Comparison of ENCODE assay signal across 10 cellular contexts in the genomic region with DNA sequence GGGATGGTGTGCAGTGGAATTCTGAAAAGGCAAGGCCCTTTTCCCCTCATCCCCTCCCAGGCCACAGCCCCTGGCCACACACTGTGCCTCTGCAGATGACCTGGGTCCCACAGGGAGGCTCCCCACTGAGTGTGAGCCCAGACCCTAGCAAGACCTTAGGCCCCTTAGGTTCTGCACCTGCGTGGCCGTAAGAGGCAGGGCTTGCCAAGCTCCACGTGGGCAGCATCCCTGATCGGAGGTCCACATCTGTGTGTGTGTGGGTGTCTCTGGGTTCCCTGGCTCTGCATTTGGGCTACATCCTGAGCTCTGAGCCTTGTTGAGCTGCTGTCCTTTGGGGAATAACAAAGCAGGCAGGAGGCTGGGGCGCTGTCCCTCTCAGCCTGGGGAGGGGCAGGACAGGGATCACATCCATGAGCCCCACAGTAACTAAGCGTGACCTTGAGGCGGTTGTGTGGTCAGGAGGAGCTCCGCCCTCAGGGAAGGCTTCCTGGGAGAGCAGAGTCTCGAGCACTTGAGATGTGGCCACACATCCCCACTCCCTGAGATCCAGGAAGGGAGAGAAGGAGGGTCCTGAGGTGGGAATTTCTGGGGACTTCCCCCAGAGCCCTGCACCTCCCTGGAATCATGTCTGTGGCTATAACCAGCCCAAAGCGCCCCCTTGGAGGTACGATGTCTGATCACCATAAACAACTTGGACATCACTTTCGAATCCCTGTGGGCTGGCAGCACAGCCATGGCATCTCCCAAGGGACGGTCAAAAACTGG.
DNase-seq lines count a peak whose midpoint lies in the region; ATAC-seq lines count a peak whose summit lies in the region.
"Had no signal": no experiment of that assay in that cellular context is flagged by ENCODE, and none has a peak within 500 bp of the region (broad histone marks: within the 10 kb centered on the region; RNA-seq: fewer than 3 reads in every experiment).

No MANE protein-coding gene starts in this region.

- no peaks in the 10 kb centered on the region for H3K9me3 ChIP-seq in stomach smooth muscle (ENCODE audit: control insufficient read depth in 2 of 2, low read length in 2 of 2)

- no peak for ATAC-seq in HG02870 (IDR thresholded peaks at IDR 0.05; ENCODE audit: unreplicated experiment)
- no peak for ATAC-seq in sciatic nerve
- no peak for ATAC-seq in HG03135 (IDR thresholded peaks at IDR 0.05; ENCODE audit: unreplicated experiment)

- H3K9me3 Mint-ChIP-seq in activated naive CD8-positive, alpha-beta T cell treated with anti-CD3 and anti-CD28 coated beads for 36 hours = no peaks in the 10 kb centered on the region

- peaks cover 79% of the 10 kb centered on the region for H3K4me1 ChIP-seq in stomach smooth muscle (ENCODE audit: control insufficient read depth, insufficient read depth, low read length)

- H3K27ac Mint-ChIP-seq in activated naive CD8-positive, alpha-beta T cell treated with anti-CD3 and anti-CD28 coated beads for 36 hours = peak overlapping the region; percentile 84

- H3K4me3 Mint-ChIP-seq in activated naive CD8-positive, alpha-beta T cell treated with anti-CD3 and anti-CD28 coated beads for 36 hours = no peak overlapping the region

- H3K9ac ChIP-seq in stomach smooth muscle (ENCODE audit: low read length in 2 of 2) = peak overlapping the region; percentile 13 to 16

- intact Hi-C loops in sciatic nerve (cut with DNase I) = no loop called here

- peaks cover 6% of the 10 kb centered on the region for H3K36me3 Mint-ChIP-seq in activated naive CD8-positive, alpha-beta T cell treated with anti-CD3 and anti-CD28 coated beads for 36 hours

- H3K27ac ChIP-seq in layer of hippocampus (ENCODE audit: low read depth, low read length) (peak overlapping the region; percentile 97), stomach smooth muscle (ENCODE audit: low read length) (peak overlapping the region; percentile 77)

- peak; percentile 71 for DNase-seq in HK-2 (ENCODE audit: unreplicated experiment)
- DNase-seq in activated naive CD8-positive, alpha-beta T cell treated with anti-CD3 and anti-CD28 coated beads for 36 hours = no peak
- no peak for DNase-seq in NCI-H526 (lab: John Stamatoyannopoulos, UW)
- no peak for DNase-seq in sciatic nerve (ENCODE audit: low spot score)
- DNase-seq: activated naive CD4-positive, alpha-beta T cell treated with anti-CD3 and anti-CD28 coated beads, Interleukin-2, amount 50 U/mL, for 16 hours; stimulated activated CD8-positive, alpha-beta memory T cell treated with anti-CD3 and anti-CD28 coated beads, Interleukin-4, amount 100 ng/mL, for 48 hours had no signal

- H3K4me3 ChIP-seq in stomach smooth muscle (ENCODE audit: low read length in 2 of 2) = peak overlapping the region in 1 of 2 donors; percentile 35

- H3K4me1 Mint-ChIP-seq in activated naive CD8-positive, alpha-beta T cell treated with anti-CD3 and anti-CD28 coated beads for 36 hours = peaks cover 26% of the 10 kb centered on the region

- H3K27me3 ChIP-seq in layer of hippocampus (ENCODE audit: control insufficient read depth, insufficient read depth, low read length) = no peaks in the 10 kb centered on the region
- no peaks in the 10 kb centered on the region for H3K27me3 ChIP-seq in stomach smooth muscle (ENCODE audit: control insufficient read depth in 1 of 2, insufficient read depth in 2 of 2, low read length in 2 of 2)

- no peaks in the 10 kb centered on the region for H3K27me3 Mint-ChIP-seq in activated naive CD8-positive, alpha-beta T cell treated with anti-CD3 and anti-CD28 coated beads for 36 hours

- peaks cover 0 to 3% of the 10 kb centered on the region in 2 donors for H3K36me3 ChIP-seq in stomach smooth muscle (ENCODE audit: control insufficient read depth in 2 of 2, insufficient read depth in 2 of 2, low read length in 2 of 2)
